In the genomic region with DNA sequence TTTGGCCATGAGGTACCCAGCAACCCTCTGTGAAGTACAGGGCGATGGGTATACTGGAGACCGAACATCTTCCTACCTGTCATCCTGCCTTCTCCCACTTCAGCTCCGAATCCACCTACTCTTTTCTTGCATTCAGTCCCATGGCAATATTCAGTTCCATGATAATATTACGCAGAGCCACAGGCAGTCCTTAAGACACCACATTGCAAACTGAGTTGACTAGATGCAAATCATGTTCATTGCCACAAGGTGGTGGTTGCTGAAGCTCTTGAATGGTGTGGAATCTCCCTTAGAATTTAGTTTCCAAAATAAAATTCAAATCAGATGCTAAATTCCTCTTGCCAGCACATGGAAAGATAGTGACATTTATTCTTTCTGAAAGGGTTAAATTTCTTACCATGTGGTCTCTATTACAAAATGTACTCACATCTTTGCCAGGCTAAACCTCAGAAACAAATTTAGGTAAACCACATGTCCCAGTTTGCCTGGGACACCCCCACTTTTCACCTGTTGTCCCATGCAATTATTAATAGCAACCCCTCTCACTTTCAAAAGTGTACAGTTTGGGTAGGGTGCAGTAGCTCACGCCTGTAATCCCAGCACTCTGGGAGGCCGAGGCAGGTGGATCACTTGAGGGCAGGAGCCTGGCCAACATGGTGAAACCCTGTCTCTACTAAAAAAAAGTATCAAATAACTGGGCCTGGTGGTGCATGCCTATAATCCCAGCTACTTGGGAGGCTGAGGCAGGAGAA, we compare ENCODE assay signal across 2 cellular contexts.
TF ChIP-seq lines count a peak whose summit lies in the region.

No MANE protein-coding gene starts in this region.

TF ChIP-seq in IMR-90, 13 proteins besides CTCF, POLR2A, EP300 and RAD21:
- TF ChIP-seq SMC3 (IDR thresholded peaks at IDR 0.05; ENCODE audit: low read depth, low read length) (no peak), MAZ (IDR thresholded peaks at IDR 0.05; ENCODE audit: borderline replicate concordance, low read depth, low read length) (no peak), MAFK (IDR thresholded peaks at IDR 0.05; ENCODE audit: low read depth, low read length) (no peak), BHLHE40 (IDR thresholded peaks at IDR 0.05; ENCODE audit: low read depth, low read length) (no peak), RCOR1 (IDR thresholded peaks at IDR 0.05; ENCODE audit: insufficient replicate concordance, low read length) (no peak), MXI1 (IDR thresholded peaks at IDR 0.05; ENCODE audit: borderline replicate concordance, low read depth, low read length) (no peak), FOS (IDR thresholded peaks at IDR 0.05; ENCODE audit: low read depth, low read length) (no peak), NFE2L2 (IDR thresholded peaks at IDR 0.05; ENCODE audit: low read depth, low read length) (no peak), CEBPB (IDR thresholded peaks at IDR 0.05; ENCODE audit: low read depth, low read length) (no peak), CHD1 (IDR thresholded peaks at IDR 0.05; ENCODE audit: low read depth, low read length) (no peak), RFX5 (IDR thresholded peaks at IDR 0.05; ENCODE audit: low read depth, low read length) (no peak)
- TF ChIP-seq, protein P1, sequence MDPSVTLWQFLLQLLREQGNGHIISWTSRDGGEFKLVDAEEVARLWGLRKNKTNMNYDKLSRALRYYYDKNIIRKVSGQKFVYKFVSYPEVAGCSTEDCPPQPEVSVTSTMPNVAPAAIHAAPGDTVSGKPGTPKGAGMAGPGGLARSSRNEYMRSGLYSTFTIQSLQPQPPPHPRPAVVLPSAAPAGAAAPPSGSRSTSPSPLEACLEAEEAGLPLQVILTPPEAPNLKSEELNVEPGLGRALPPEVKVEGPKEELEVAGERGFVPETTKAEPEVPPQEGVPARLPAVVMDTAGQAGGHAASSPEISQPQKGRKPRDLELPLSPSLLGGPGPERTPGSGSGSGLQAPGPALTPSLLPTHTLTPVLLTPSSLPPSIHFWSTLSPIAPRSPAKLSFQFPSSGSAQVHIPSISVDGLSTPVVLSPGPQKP (IDR thresholded peaks at IDR 0.05; ENCODE audit: borderline replicate concordance, low read depth, low read length): no peak
- TF ChIP-seq, protein P2, sequence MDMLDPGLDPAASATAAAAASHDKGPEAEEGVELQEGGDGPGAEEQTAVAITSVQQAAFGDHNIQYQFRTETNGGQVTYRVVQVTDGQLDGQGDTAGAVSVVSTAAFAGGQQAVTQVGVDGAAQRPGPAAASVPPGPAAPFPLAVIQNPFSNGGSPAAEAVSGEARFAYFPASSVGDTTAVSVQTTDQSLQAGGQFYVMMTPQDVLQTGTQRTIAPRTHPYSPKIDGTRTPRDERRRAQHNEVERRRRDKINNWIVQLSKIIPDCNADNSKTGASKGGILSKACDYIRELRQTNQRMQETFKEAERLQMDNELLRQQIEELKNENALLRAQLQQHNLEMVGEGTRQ (IDR thresholded peaks at IDR 0.05; ENCODE audit: low read depth, low read length): no peak

TF ChIP-seq in neural cell, 6 proteins besides CTCF, POLR2A, EP300 and RAD21:
- no peak for TF ChIP-seq EZH2 (IDR thresholded peaks at IDR 0.05; ENCODE audit: borderline replicate concordance, insufficient read depth, low read length, poor library complexity, severe bottlenecking)
- no peak for TF ChIP-seq TAF1 (IDR thresholded peaks at IDR 0.05; ENCODE audit: low read depth)
- no peak for TF ChIP-seq MXI1 (conservative IDR thresholded peaks at IDR 0.05; ENCODE audit: poor library complexity, severe bottlenecking)
- TF ChIP-seq SMC3 (conservative IDR thresholded peaks at IDR 0.05; ENCODE audit: poor library complexity): no peak
- no peak for TF ChIP-seq POLR2AphosphoS5 (IDR thresholded peaks at IDR 0.05)
- TF ChIP-seq, protein P3, sequence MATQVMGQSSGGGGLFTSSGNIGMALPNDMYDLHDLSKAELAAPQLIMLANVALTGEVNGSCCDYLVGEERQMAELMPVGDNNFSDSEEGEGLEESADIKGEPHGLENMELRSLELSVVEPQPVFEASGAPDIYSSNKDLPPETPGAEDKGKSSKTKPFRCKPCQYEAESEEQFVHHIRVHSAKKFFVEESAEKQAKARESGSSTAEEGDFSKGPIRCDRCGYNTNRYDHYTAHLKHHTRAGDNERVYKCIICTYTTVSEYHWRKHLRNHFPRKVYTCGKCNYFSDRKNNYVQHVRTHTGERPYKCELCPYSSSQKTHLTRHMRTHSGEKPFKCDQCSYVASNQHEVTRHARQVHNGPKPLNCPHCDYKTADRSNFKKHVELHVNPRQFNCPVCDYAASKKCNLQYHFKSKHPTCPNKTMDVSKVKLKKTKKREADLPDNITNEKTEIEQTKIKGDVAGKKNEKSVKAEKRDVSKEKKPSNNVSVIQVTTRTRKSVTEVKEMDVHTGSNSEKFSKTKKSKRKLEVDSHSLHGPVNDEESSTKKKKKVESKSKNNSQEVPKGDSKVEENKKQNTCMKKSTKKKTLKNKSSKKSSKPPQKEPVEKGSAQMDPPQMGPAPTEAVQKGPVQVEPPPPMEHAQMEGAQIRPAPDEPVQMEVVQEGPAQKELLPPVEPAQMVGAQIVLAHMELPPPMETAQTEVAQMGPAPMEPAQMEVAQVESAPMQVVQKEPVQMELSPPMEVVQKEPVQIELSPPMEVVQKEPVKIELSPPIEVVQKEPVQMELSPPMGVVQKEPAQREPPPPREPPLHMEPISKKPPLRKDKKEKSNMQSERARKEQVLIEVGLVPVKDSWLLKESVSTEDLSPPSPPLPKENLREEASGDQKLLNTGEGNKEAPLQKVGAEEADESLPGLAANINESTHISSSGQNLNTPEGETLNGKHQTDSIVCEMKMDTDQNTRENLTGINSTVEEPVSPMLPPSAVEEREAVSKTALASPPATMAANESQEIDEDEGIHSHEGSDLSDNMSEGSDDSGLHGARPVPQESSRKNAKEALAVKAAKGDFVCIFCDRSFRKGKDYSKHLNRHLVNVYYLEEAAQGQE (IDR thresholded peaks at IDR 0.05; ENCODE audit: borderline replicate concordance): no peak
